In genomic region chr17:56146005-56146404, GRCh38 we compare ENCODE assay signal across 16 cellular contexts. TPM values are rescaled to one million over a fixed set of nuclear protein-coding genes. Genes with fewer than 3 reads are reported as not detected.
DNase-seq lines count a peak whose midpoint lies in the region; ATAC-seq, FAIRE-seq and TF ChIP-seq lines count a peak whose summit lies in the region.
"Had no signal": no experiment of that assay in that cellular context is flagged by ENCODE, and none has a peak within 500 bp of the region (broad histone marks: within the 10 kb centered on the region; RNA-seq: fewer than 3 reads in every experiment).

No MANE protein-coding gene starts in this region.

- no peak for TF ChIP-seq CTCF in DND-41 (IDR thresholded peaks at IDR 0.05; ENCODE audit: borderline replicate concordance, extremely low read depth, low read length, poor library complexity, severe bottlenecking)
- TF ChIP-seq CTCF in HEK293 (tag by site-specific recombination; IDR thresholded peaks at IDR 0.05) = no peak
- no peak for TF ChIP-seq CTCF in kidney (IDR thresholded peaks at IDR 0.05; ENCODE audit: borderline replicate concordance, extremely low read depth, insufficient read depth)

- H4K20me1 ChIP-seq in DND-41 (ENCODE audit: insufficient read depth, low read length) = no peaks in the 10 kb centered on the region

- H3K36me3 ChIP-seq in DND-41 (ENCODE audit: insufficient read depth, low read length) = no peaks in the 10 kb centered on the region
- H3K36me3 ChIP-seq in HEK293 (ENCODE audit: control insufficient read depth in 2 of 2, insufficient read depth in 1 of 2, low read length in 2 of 2) = no peaks in the 10 kb centered on the region
- H3K36me3 ChIP-seq in kidney (ENCODE audit: control insufficient read depth in 1 of 2, insufficient read depth in 2 of 2, low read length in 2 of 2) = no peaks in the 10 kb centered on the region

- H2AFZ ChIP-seq in DND-41 (ENCODE audit: low read depth, low read length) = no peak overlapping the region

- H3K9ac ChIP-seq in DND-41 (ENCODE audit: low read depth, low read length) = no peak overlapping the region
- H3K9ac ChIP-seq in kidney (ENCODE audit: low read length in 2 of 2) = no peak overlapping the region

- POLR2A ChIA-PET in HEK293 (lab: Yijun Ruan, JAX) = no interaction called here

- ATAC-seq in DND-41 (ENCODE audit: insufficient read depth, low read depth) (peak; percentile 48; the same call in 1 of the 3 replicates), GM18505 (IDR thresholded peaks at IDR 0.05; ENCODE audit: unreplicated experiment) (no peak)
- ATAC-seq: K562 had no signal

- intact Hi-C loops in kidney (cut with DNase I) = no loop called here

- no peak overlapping the region for H3K27ac ChIP-seq in DND-41 (ENCODE audit: low read length)
- H3K27ac ChIP-seq in HEK293 (ENCODE audit: extremely low read depth, low read depth, low read length) = no peak overlapping the region
- peak overlapping the region; percentile 29 to 53 for H3K27ac ChIP-seq in kidney (ENCODE audit: low read depth in 2 of 2, low read length in 2 of 2)
- H3K27ac ChIP-seq: C4-2B had no signal

- H3K4me3 ChIP-seq in DND-41 (ENCODE audit: low read depth in 1 of 2, low read length in 2 of 2) (no peak overlapping the region), HEK293 (ENCODE audit: low read depth, low read length) (no peak overlapping the region), kidney (ENCODE audit: low read length in 2 of 2) (no peak overlapping the region)
- H3K4me3 ChIP-seq: K562 had no signal

- no peaks in the 10 kb centered on the region for H3K27me3 ChIP-seq in DND-41 (ENCODE audit: insufficient read depth, low read length, poor library complexity)

- no peaks in the 10 kb centered on the region for H3K4me1 ChIP-seq in DND-41 (ENCODE audit: insufficient read depth, low read length)
- 0 out of 2 replicates have a peak, but pooled peaks cover 2% of the 10 kb centered on the region for H3K4me1 ChIP-seq in HEK293 (ENCODE audit: control insufficient read depth, insufficient read depth, low read length)
- H3K4me1 ChIP-seq in kidney (ENCODE audit: control insufficient read depth in 1 of 2, insufficient read depth in 1 of 2, low read depth in 1 of 2, low read length in 2 of 2) = peaks cover 4% of the 10 kb centered on the region in 2 donors

- H3K4me2 ChIP-seq in DND-41 (ENCODE audit: insufficient read depth, low read length) = no peak overlapping the region

- DNase-seq in DND-41 = peak; percentile 28
- DNase-seq in kidney = no peak
- DNase-seq in NCI-H2171 (lab: John Stamatoyannopoulos, UW) = no peak
- no peak for DNase-seq in AML-193 (lab: John Stamatoyannopoulos, UW)
- DNase-seq: ACHN; CD4-positive, alpha-beta T cell; DMS153; DMS79; GF-D8; H9 had no signal

- FAIRE-seq in kidney (lab: Jason Lieb, UNC) = no peak
- FAIRE-seq: A204.1, H1, K562 had no signal

- no peaks in the 10 kb centered on the region for H3K79me2 ChIP-seq in DND-41 (ENCODE audit: insufficient read depth, low read length)

- no peak for TF ChIP-seq POLR2A in GM18505 (IDR thresholded peaks at IDR 0.05; ENCODE audit: borderline replicate concordance, extremely low read depth, insufficient read depth, insufficient read length)

- CTCF ChIA-PET in HEK293 (lab: Yijun Ruan, JAX) = no interaction called here

- H3K9me3 ChIP-seq in DND-41 (ENCODE audit: insufficient read depth, low read length, severe bottlenecking) (peaks cover 4% of the 10 kb centered on the region), HEK293 (ENCODE audit: control insufficient read depth, insufficient read depth, low read depth, low read length) (no peaks in the 10 kb centered on the region), kidney (ENCODE audit: control insufficient read depth in 1 of 2, low read length in 2 of 2) (no peaks in the 10 kb centered on the region)

TF ChIP-seq in HEK293, 187 proteins besides CTCF, POLR2A, EP300 and RAD21:
- TF ChIP-seq MZF1 (tag by site-specific recombination; IDR thresholded peaks at IDR 0.05; ENCODE audit: borderline replicate concordance) (no peak), ZNF623 (tag by site-specific recombination; IDR thresholded peaks at IDR 0.05) (no peak)
- TF ChIP-seq, protein P1, sequence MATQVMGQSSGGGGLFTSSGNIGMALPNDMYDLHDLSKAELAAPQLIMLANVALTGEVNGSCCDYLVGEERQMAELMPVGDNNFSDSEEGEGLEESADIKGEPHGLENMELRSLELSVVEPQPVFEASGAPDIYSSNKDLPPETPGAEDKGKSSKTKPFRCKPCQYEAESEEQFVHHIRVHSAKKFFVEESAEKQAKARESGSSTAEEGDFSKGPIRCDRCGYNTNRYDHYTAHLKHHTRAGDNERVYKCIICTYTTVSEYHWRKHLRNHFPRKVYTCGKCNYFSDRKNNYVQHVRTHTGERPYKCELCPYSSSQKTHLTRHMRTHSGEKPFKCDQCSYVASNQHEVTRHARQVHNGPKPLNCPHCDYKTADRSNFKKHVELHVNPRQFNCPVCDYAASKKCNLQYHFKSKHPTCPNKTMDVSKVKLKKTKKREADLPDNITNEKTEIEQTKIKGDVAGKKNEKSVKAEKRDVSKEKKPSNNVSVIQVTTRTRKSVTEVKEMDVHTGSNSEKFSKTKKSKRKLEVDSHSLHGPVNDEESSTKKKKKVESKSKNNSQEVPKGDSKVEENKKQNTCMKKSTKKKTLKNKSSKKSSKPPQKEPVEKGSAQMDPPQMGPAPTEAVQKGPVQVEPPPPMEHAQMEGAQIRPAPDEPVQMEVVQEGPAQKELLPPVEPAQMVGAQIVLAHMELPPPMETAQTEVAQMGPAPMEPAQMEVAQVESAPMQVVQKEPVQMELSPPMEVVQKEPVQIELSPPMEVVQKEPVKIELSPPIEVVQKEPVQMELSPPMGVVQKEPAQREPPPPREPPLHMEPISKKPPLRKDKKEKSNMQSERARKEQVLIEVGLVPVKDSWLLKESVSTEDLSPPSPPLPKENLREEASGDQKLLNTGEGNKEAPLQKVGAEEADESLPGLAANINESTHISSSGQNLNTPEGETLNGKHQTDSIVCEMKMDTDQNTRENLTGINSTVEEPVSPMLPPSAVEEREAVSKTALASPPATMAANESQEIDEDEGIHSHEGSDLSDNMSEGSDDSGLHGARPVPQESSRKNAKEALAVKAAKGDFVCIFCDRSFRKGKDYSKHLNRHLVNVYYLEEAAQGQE (tag by site-specific recombination; IDR thresholded peaks at IDR 0.05) = peak; percentile 24; the same call in 1 of the 2 replicates
TF ChIP-seq in HEK293: peak in this region for 1.

RNA-seq across cellular contexts. Expression of gene ANKFN1, which starts 7.3 kb away (rescaled TPM):
- 0.19 TPM for total RNA-seq in kidney
- polyA plus RNA-seq in kidney (ENCODE audit: insufficient read depth, low read depth, low replicate concordance) = not detected
- total RNA-seq: CD4-positive, alpha-beta T cell; H1; H9 had no signal
- polyA plus RNA-seq: H1 had no signal

Comparison
In these comparisons a context has a peak if more than half of its experiments do, and no peak if none do; other contexts are left out.
1. H3K27ac ChIP-seq: peak in kidney (2 of 2); none in DND-41 (single experiment) and HEK293 (single experiment).